Comparison of ENCODE assay signal across 4 cellular contexts in the genomic region with DNA sequence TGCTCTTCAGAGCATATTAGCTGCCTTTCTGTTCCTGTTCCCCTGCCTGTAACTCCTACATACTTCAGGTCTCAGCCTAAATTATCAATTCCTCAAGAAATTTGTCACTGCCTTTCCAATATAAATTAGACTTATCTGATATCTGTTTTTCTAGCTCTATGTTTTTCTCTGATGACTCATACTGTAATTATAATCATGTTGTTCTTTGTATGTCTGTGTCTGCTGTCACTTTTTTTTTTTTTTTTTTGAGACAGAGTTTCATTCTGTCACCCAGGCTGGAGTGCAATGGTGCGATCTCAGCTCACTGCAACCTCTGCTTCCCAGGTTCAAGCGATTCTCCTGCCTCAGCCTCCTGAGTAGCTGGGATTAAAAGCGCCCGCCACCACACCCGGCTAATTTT. TPM values are rescaled to one million over a fixed set of nuclear protein-coding genes. Genes with fewer than 3 reads are reported as not detected.
"Had no signal": no experiment of that assay in that cellular context is flagged by ENCODE, and none has a peak within 500 bp of the region (broad histone marks: within the 10 kb centered on the region; RNA-seq: fewer than 3 reads in every experiment).

No MANE protein-coding gene starts in this region.

RNA-seq across cellular contexts. Expression of a gene that starts 27.6 kb away (rescaled TPM):
- total RNA-seq: naive thymus-derived CD4-positive, alpha-beta T cell; naive thymus-derived CD8-positive, alpha-beta T cell; natural killer cell; natural killer cell treated with Interleukin-12 subunit alpha and Interleukin-12 subunit beta and Interleukin-15 and Interleukin-18, amount 100 ng/mL, for 72 hours had no signal
